ENCODE assay signal across 8 cellular contexts in genomic region chr11:66880484-66881211, GRCh38. TPM values are rescaled to one million over a fixed set of nuclear protein-coding genes. Genes with fewer than 3 reads are reported as not detected.
DNase-seq lines count a peak whose midpoint lies in the region; ATAC-seq and TF ChIP-seq lines count a peak whose summit lies in the region.

No MANE protein-coding gene starts in this region.

- no peaks in the 10 kb centered on the region for H3K27me3 ChIP-seq in DND-41 (ENCODE audit: insufficient read depth, low read length, poor library complexity)

- peak; percentile 43 for TF ChIP-seq CTCF in DND-41 (IDR thresholded peaks at IDR 0.05; ENCODE audit: borderline replicate concordance, extremely low read depth, low read length, poor library complexity, severe bottlenecking)
- TF ChIP-seq CTCF in VCaP (conservative IDR thresholded peaks at IDR 0.05) = peak; percentile 40
- TF ChIP-seq CTCF in HFFc6 (IDR thresholded peaks at IDR 0.05) = no peak

- peaks cover 29% of the 10 kb centered on the region for H3K4me1 Mint-ChIP-seq in HFFc6 (ENCODE audit: low read depth)

- H4K20me1 ChIP-seq in DND-41 (ENCODE audit: insufficient read depth, low read length) = peaks cover 7% of the 10 kb centered on the region; the same call in 1 of the 2 replicates

- H3K4me1 ChIP-seq in DND-41 (ENCODE audit: insufficient read depth, low read length) = peaks cover 36% of the 10 kb centered on the region

- H3K27ac ChIP-seq in DND-41 (ENCODE audit: low read length) (peak overlapping the region; percentile 80), VCaP (peak overlapping the region; percentile 75)

- no peaks in the 10 kb centered on the region for H3K9me3 Mint-ChIP-seq in HFFc6

- H3K79me2 ChIP-seq in DND-41 (ENCODE audit: insufficient read depth, low read length) = no peaks in the 10 kb centered on the region

- DNase-seq in DND-41 (peak; percentile 86), NCI-H1436 (lab: John Stamatoyannopoulos, UW) (peak; percentile 76), midbrain (lab: John Stamatoyannopoulos, UW) (peak; percentile 69), GM19240 (ENCODE audit: insufficient read length, low spot score) (no peak), activated gamma-delta T cell (lab: John Stamatoyannopoulos, UW) (no peak), HFFc6 (no peak)

- H3K36me3 ChIP-seq in DND-41 (ENCODE audit: insufficient read depth, low read length) = no peaks in the 10 kb centered on the region

- peak overlapping the region; percentile 64 for H3K4me2 ChIP-seq in DND-41 (ENCODE audit: insufficient read depth, low read length)

- H3K4me3 Mint-ChIP-seq in HFFc6 = no peak overlapping the region

- no peaks in the 10 kb centered on the region for H3K9me3 ChIP-seq in DND-41 (ENCODE audit: insufficient read depth, low read length, severe bottlenecking)

- H3K9ac ChIP-seq in DND-41 (ENCODE audit: low read depth, low read length) = peak overlapping the region; percentile 39

- H3K36me3 Mint-ChIP-seq in HFFc6 (ENCODE audit: low read depth) = no peaks in the 10 kb centered on the region

- H3K4me3 ChIP-seq in DND-41 (ENCODE audit: low read depth in 1 of 2, low read length in 2 of 2) = peak overlapping the region in 1 of 2 experiments; percentile 40; a peak in 2 of 4 replicates

- H3K27me3 Mint-ChIP-seq in HFFc6 (ENCODE audit: insufficient read depth) = peaks cover 9% of the 10 kb centered on the region

- H2AFZ ChIP-seq in DND-41 (ENCODE audit: low read depth, low read length) = peak overlapping the region; percentile 65

- peak; percentile 92 for ATAC-seq in DND-41 (ENCODE audit: insufficient read depth, low read depth)
- ATAC-seq in GM18907 (IDR thresholded peaks at IDR 0.05; ENCODE audit: unreplicated experiment) = no peak

- no peak overlapping the region for H3K27ac Mint-ChIP-seq in HFFc6

RNA-seq across cellular contexts. Expression of gene LRFN4, which starts 23.8 kb away (rescaled TPM):
- 10 to 100 TPM; 30.3 to 43.4 (median 34.6) TPM for total RNA-seq in HFFc6 (2021; fragmentation: NEBNext Ultra II Directional; extraction: Animal tissue kit (Norgen Biotek cat#: 25700))

RNA-seq across cellular contexts. Expression of gene RCE1, which starts 37.4 kb away (rescaled TPM):
- 10 to 100 TPM; 13.7 to 18.5 (median 16.3) TPM for total RNA-seq in HFFc6 (2021; fragmentation: NEBNext Ultra II Directional; extraction: Animal tissue kit (Norgen Biotek cat#: 25700))

Comparison
In these comparisons a context has a peak if more than half of its experiments do, and no peak if none do; other contexts are left out.
1. DNase-seq: peak in DND-41 (single experiment), NCI-H1436 (single experiment) and midbrain (single experiment); none in GM19240 (single experiment), activated gamma-delta T cell (single experiment) and HFFc6 (single experiment).